ENCODE assay signal across 1 cellular context in the genomic region with DNA sequence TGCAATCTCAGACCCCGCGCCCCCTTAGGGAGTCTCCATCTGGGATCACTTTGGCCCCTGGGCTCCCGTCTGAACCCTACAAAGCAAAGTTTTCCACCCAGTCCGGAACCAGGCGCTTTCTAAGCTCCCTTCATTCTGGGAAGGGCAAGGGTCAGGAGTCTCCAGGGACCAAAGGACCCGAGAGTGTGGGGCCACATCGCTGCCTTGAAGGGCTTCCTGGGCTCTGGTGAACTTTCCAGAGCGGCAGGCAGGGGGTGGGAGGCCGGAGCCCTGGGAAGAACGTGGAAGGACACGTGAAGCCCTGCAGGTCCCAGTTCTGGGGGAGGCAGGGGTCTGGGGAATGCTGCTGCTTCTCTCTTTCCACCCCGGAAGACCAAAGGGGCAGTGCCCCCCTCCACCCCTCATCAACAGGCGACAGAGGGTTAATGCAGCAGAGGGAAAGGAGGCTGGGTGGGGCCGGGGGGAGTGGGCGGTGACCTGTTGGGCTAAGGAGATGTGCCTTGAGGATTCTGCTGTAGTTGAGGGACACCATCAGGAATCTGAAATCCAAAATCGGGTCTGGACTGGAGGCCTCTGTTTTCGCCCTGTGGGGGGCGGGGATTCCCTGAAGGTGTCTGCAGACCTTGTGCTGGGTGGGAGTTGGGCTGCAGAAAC.
TF ChIP-seq lines count a peak whose summit lies in the region.

No MANE protein-coding gene starts in this region.

TF ChIP-seq in endothelial cell of umbilical vein, 7 proteins besides CTCF, POLR2A, EP300 and RAD21 (continued from another document):
- no peak for TF ChIP-seq FOS (IDR thresholded peaks at IDR 0.05; ENCODE audit: borderline replicate concordance, insufficient read depth, low read length)
